ENCODE assay signal across 27 cellular contexts in the genomic region with DNA sequence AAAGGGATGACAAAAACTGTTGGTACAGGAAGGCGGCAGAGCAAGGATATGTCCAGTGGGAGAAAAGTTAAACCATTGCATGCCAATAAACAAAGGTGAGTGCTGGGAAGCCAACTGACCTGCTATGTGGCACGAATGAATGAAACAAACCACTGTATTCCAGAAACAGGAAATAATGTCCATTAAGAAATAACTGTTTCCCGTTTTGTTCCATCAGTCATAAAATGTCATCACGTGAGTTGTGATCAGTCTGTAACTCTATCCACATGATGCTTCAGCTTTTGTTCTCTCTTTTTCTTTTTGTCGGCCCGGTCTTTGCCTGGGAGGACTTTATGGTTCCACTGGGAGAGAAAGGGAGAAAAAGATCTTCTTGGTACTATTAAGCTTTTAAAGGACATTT.
A peak's percentile ranks its signal among the peaks of the same experiment; 100 is the strongest.
DNase-seq lines count a peak whose midpoint lies in the region; ATAC-seq and TF ChIP-seq lines count a peak whose summit lies in the region.
"Had no signal": no experiment of that assay in that cellular context is flagged by ENCODE, and none has a peak within 500 bp of the region (broad histone marks: within the 10 kb centered on the region; RNA-seq: fewer than 3 reads in every experiment).

No MANE protein-coding gene starts in this region.

- POLR2A ChIA-PET in PC-3 (lab: Charles Lee; ENCODE audit: unreplicated experiment): no interaction called here

- H3K27ac ChIP-seq in GM23338 (ENCODE audit: low read depth) (0 out of 2 replicates have a peak overlapping the region, but pooled peaks have one; percentile 24), PC-3 (ENCODE audit: low read length) (no peak overlapping the region), osteoblast (ENCODE audit: low read depth, low read length) (no peak overlapping the region)
- H3K27ac ChIP-seq: BLaER1 treated with 17β-estradiol and CSF1 and Interleukin-3, amounts not matched to agents 10 nM and 100 nM; epithelial cell of prostate; left lung; PC-9 had no signal

- H3K36me3 ChIP-seq in GM23338 (ENCODE audit: insufficient read depth) (no peaks in the 10 kb centered on the region), PC-3 (ENCODE audit: low read depth, low read length) (no peaks in the 10 kb centered on the region), osteoblast (ENCODE audit: insufficient read depth, low read length) (no peaks in the 10 kb centered on the region)
- H3K36me3 ChIP-seq: BLaER1 treated with 17β-estradiol and CSF1 and Interleukin-3, amounts not matched to agents 10 nM and 100 nM; left lung had no signal

- DNase-seq in GM23338 (ENCODE audit: low spot score) (no peak), PC-3 (no peak), foreskin melanocyte (peak; percentile 54), osteoblast (ENCODE audit: insufficient read length, low spot score, missing footprints) (peak; percentile 19), GDM1 (lab: John Stamatoyannopoulos, UW) (no peak), anterior cingulate cortex (lab: John Stamatoyannopoulos, UW) (no peak)
- no peak for DNase-seq in stimulated activated CD8-positive, alpha-beta memory T cell treated with anti-CD3 and anti-CD28 coated beads, Interleukin-4, amount 100 ng/mL, for 48 hours
- DNase-seq: activated CD4-positive, alpha-beta T cell treated with anti-CD3 and anti-CD28 coated beads for 36 hours; activated CD8-positive, alpha-beta T cell treated with anti-CD3 and anti-CD28 coated beads, Interleukin-2, amount 10 ng/mL, durations not matched to agents 7 days and 5 days; activated naive CD4-positive, alpha-beta T cell treated with anti-CD3 and anti-CD28 coated beads, Interleukin-2, amount 50 U/mL, for 16 hours; Caco-2; DMS79; effector CD4-positive, alpha-beta T cell; naive B cell; NCI-H1048; NCI-H1694; NCI-H2171 treated with DMSO at 0.1 percent for 48 hours; NCI-H510A; PC-9; SHP77; trophoblast cell had no signal

- no peaks in the 10 kb centered on the region for H3K36me3 Mint-ChIP-seq in GM23338 (ENCODE audit: low read depth)
- H3K36me3 Mint-ChIP-seq: naive B cell; stimulated activated memory B cell treated with anti-CD40 and anti-IgM and Interleukin-4, amounts not matched to agents 10 μg/mL and 1 μg/mL and 100 μg/mL, for 72 hours had no signal

- no peak overlapping the region for H3K4me2 ChIP-seq in GM23338
- no peak overlapping the region for H3K4me2 ChIP-seq in PC-3 (ENCODE audit: low read length)
- H3K4me2 ChIP-seq in osteoblast (ENCODE audit: insufficient read depth, low read length): no peak overlapping the region
- H3K4me2 ChIP-seq: PC-9 had no signal

- H3K27me3 Mint-ChIP-seq in GM23338 (ENCODE audit: insufficient read depth, low read depth, poor library complexity): peaks cover 2% of the 10 kb centered on the region

- no peak overlapping the region for H3K4me3 ChIP-seq in GM23338
- no peak overlapping the region for H3K4me3 ChIP-seq in PC-3 (ENCODE audit: low read length)
- H3K4me3 ChIP-seq in osteoblast (ENCODE audit: insufficient read depth, low read length): no peak overlapping the region
- H3K4me3 ChIP-seq: BLaER1 treated with 17β-estradiol and CSF1 and Interleukin-3, amounts not matched to agents 10 nM and 100 nM; left lung; PC-9 had no signal

- H3K9me2 ChIP-seq in GM23338 (ENCODE audit: insufficient read depth) (no peaks in the 10 kb centered on the region), PC-3 (replicated peaks; ENCODE audit: low read length) (no peaks in the 10 kb centered on the region)

- BruUV-seq in PC-3 (replicated peaks; lab: Mats Ljungman, UMichigan): no TSS peak

- no peak overlapping the region for H3K9ac ChIP-seq in PC-3 (ENCODE audit: low read length)
- H3K9ac ChIP-seq: BLaER1 treated with 17β-estradiol and CSF1 and Interleukin-3, amounts not matched to agents 10 nM and 100 nM had no signal

- H2AFZ ChIP-seq in GM23338: peak overlapping the region; percentile 81
- H2AFZ ChIP-seq in PC-3 (ENCODE audit: low read length): 0 out of 2 replicates have a peak overlapping the region, but pooled peaks have one; percentile 5
- peak overlapping the region; percentile 21 for H2AFZ ChIP-seq in osteoblast (ENCODE audit: low read length)
- H2AFZ ChIP-seq: PC-9 had no signal

- H3K79me2 ChIP-seq in GM23338 (replicated peaks; ENCODE audit: insufficient read depth): no peaks in the 10 kb centered on the region
- H3K79me2 ChIP-seq in PC-3 (ENCODE audit: low read length): no peaks in the 10 kb centered on the region
- H3K79me2 ChIP-seq in osteoblast (ENCODE audit: insufficient read depth, low read length): no peaks in the 10 kb centered on the region

- no peaks in the 10 kb centered on the region for H3K9me3 Mint-ChIP-seq in GM23338
- H3K9me3 Mint-ChIP-seq: activated T-helper 2 cell treated with anti-CD3 and anti-CD28 coated beads, Interferon-gamma antibody, Interleukin-2, Interleukin-4, amounts not matched to agents 10 μg/mL and 5 μg/mL and 100 μg/mL, durations not matched to agents 14 hours and 24 hours and 36 hours; naive B cell; stimulated activated memory B cell treated with anti-CD40 and anti-IgM and Interleukin-4, amounts not matched to agents 10 μg/mL and 1 μg/mL and 100 μg/mL, for 72 hours had no signal

- CTCF ChIA-PET in PC-3 (lab: Charles Lee): no interaction called here

- ATAC-seq in GM23338 (no peak), PC-3 (no peak)
- ATAC-seq: activated CD4-positive, alpha-beta T cell treated with anti-CD3 and anti-CD28 coated beads for 36 hours; activated CD8-positive, alpha-beta T cell treated with anti-CD3 and anti-CD28 coated beads, Interleukin-2, amount 10 ng/mL, durations not matched to agents 7 days and 5 days; HCT116; stimulated activated memory B cell treated with anti-CD40 and anti-IgM and Interleukin-4, amounts not matched to agents 10 μg/mL and 1 μg/mL and 100 μg/mL, for 72 hours had no signal

- no peaks in the 10 kb centered on the region for H3F3A ChIP-seq in GM23338 (replicated peaks; ENCODE audit: low read depth)
- no peaks in the 10 kb centered on the region for H3F3A ChIP-seq in PC-3 (ENCODE audit: low read length, unreplicated experiment)

- H3K4me1 ChIP-seq in GM23338 (ENCODE audit: insufficient read depth) (no peaks in the 10 kb centered on the region), PC-3 (ENCODE audit: insufficient read depth, low read length) (no peaks in the 10 kb centered on the region), osteoblast (ENCODE audit: insufficient read depth, low read length) (peaks cover 5% of the 10 kb centered on the region)

- no peak overlapping the region for H3K4me3 Mint-ChIP-seq in GM23338
- H3K4me3 Mint-ChIP-seq: activated CD4-positive, alpha-beta T cell treated with anti-CD3 and anti-CD28 coated beads for 36 hours; activated CD8-positive, alpha-beta T cell treated with anti-CD3 and anti-CD28 coated beads, Interleukin-2, amount 10 ng/mL, durations not matched to agents 7 days and 5 days; naive B cell; stimulated activated memory B cell treated with anti-CD40 and anti-IgM and Interleukin-4, amounts not matched to agents 10 μg/mL and 1 μg/mL and 100 μg/mL, for 72 hours had no signal

- peaks cover 2% of the 10 kb centered on the region; the same call in 1 of the 3 replicates for H3K4me1 Mint-ChIP-seq in GM23338
- H3K4me1 Mint-ChIP-seq: activated CD4-positive, alpha-beta T cell treated with anti-CD3 and anti-CD28 coated beads for 36 hours; stimulated activated memory B cell treated with anti-CD40 and anti-IgM and Interleukin-4, amounts not matched to agents 10 μg/mL and 1 μg/mL and 100 μg/mL, for 72 hours had no signal

- no peaks in the 10 kb centered on the region for H3K27me3 ChIP-seq in GM23338 (ENCODE audit: insufficient read depth)
- H3K27me3 ChIP-seq in PC-3 (ENCODE audit: low read length): no peaks in the 10 kb centered on the region
- H3K27me3 ChIP-seq in osteoblast (ENCODE audit: insufficient read depth, low read length): no peaks in the 10 kb centered on the region
- H3K27me3 ChIP-seq: BLaER1 treated with 17β-estradiol and CSF1 and Interleukin-3, amounts not matched to agents 10 nM and 100 nM; left lung had no signal

- H3K27ac Mint-ChIP-seq in GM23338: no peak overlapping the region
- H3K27ac Mint-ChIP-seq: activated CD4-positive, alpha-beta T cell treated with anti-CD3 and anti-CD28 coated beads for 36 hours; activated CD8-positive, alpha-beta T cell treated with anti-CD3 and anti-CD28 coated beads, Interleukin-2, amount 10 ng/mL, durations not matched to agents 7 days and 5 days; activated T-helper 2 cell treated with anti-CD3 and anti-CD28 coated beads, Interferon-gamma antibody, Interleukin-2, Interleukin-4, amounts not matched to agents 10 μg/mL and 5 μg/mL and 100 μg/mL, durations not matched to agents 14 hours and 24 hours and 36 hours; naive B cell; stimulated activated memory B cell treated with anti-CD40 and anti-IgM and Interleukin-4, amounts not matched to agents 10 μg/mL and 1 μg/mL and 100 μg/mL, for 72 hours had no signal

- intact Hi-C loops in PC-3 (cut with micrococcal nuclease): no loop called here

- H4K20me1 ChIP-seq in GM23338 (replicated peaks; ENCODE audit: insufficient read depth) (no peaks in the 10 kb centered on the region), PC-3 (ENCODE audit: low read length) (no peaks in the 10 kb centered on the region), osteoblast (ENCODE audit: insufficient read depth, low read length) (no peaks in the 10 kb centered on the region)
- H4K20me1 ChIP-seq: BLaER1 treated with 17β-estradiol and CSF1 and Interleukin-3, amounts not matched to agents 10 nM and 100 nM had no signal

- no peak for TF ChIP-seq CTCF in GM23338 (conservative IDR thresholded peaks at IDR 0.05; ENCODE audit: low read depth in 2 of 2)
- no peak for TF ChIP-seq CTCF in PC-3 (conservative IDR thresholded peaks at IDR 0.05; ENCODE audit: low read depth, low read length)
- TF ChIP-seq CTCF in osteoblast (IDR thresholded peaks at IDR 0.05; ENCODE audit: extremely low read depth, low read depth, low read length): no peak

- H3K9me3 ChIP-seq in PC-3 (ENCODE audit: low read length): no peaks in the 10 kb centered on the region
- H3K9me3 ChIP-seq in osteoblast (ENCODE audit: low read depth, low read length): no peaks in the 10 kb centered on the region
- H3K9me3 ChIP-seq: BLaER1 treated with 17β-estradiol and CSF1 and Interleukin-3, amounts not matched to agents 10 nM and 100 nM; Caco-2; left lung had no signal

TF ChIP-seq in GM23338, 12 proteins besides CTCF, POLR2A, EP300 and RAD21 (continues in another document):
- TF ChIP-seq ZNF114 (CRISPR knock-in tag; IDR thresholded peaks at IDR 0.05) (no peak), EZH2 (IDR thresholded peaks at IDR 0.05; ENCODE audit: low read depth, unreplicated experiment) (no peak), POLR2AphosphoS5 (IDR thresholded peaks at IDR 0.05; ENCODE audit: low read depth) (no peak), CREB1 (CRISPR knock-in tag; IDR thresholded peaks at IDR 0.05; ENCODE audit: low read depth) (no peak), STAT1 (IDR thresholded peaks at IDR 0.05; ENCODE audit: unreplicated experiment) (no peak), ZNF331 (CRISPR knock-in tag; IDR thresholded peaks at IDR 0.05; ENCODE audit: low read depth) (no peak), NANOG (IDR thresholded peaks at IDR 0.05; ENCODE audit: borderline replicate concordance) (no peak)

Comparison
In these comparisons a context has a peak if more than half of its experiments do, and no peak if none do; other contexts are left out.
1. DNase-seq: peak in foreskin melanocyte (single experiment) and osteoblast (single experiment); none in GM23338 (single experiment), PC-3 (single experiment), GDM1 (single experiment), stimulated activated CD8-positive, alpha-beta memory T cell treated with anti-CD3 and anti-CD28 coated beads, Interleukin-4, amount 100 ng/mL, for 48 hours (single experiment) and anterior cingulate cortex (0 of 58).
2. H2AFZ ChIP-seq: peak in every context shown above with its lines; median percentile 81 in GM23338; 21 in osteoblast; 5 in PC-3.